Comparison of ENCODE assay signal across 3 cellular contexts in the genomic region with DNA sequence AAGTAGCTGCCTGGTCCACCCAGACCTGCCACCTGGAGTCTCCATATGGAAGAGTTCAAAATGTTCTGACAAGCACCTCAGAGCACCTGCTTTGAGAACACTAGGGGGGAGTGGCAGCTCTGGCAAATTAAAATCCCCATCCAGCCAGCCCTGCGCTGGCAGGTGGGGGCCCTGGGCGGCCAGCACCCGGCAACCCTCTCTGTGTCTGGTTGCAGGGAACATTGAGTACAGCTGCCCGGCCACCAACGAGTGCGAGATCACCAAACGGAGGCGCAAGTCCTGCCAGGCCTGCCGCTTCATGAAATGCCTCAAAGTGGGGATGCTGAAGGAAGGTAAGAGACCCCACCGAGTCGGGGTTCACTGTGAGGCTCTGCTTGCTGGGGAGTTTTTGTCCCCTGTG.
"Had no signal": no experiment of that assay in that cellular context is flagged by ENCODE, and none has a peak within 500 bp of the region (broad histone marks: within the 10 kb centered on the region; RNA-seq: fewer than 3 reads in every experiment).

No MANE protein-coding gene starts in this region.

- ATAC-seq: GM12878 had no signal

- DNase-seq: GDM1, GF-D8 had no signal

- H3K4me3 ChIP-seq: GM12878 had no signal
